In the genomic region with DNA sequence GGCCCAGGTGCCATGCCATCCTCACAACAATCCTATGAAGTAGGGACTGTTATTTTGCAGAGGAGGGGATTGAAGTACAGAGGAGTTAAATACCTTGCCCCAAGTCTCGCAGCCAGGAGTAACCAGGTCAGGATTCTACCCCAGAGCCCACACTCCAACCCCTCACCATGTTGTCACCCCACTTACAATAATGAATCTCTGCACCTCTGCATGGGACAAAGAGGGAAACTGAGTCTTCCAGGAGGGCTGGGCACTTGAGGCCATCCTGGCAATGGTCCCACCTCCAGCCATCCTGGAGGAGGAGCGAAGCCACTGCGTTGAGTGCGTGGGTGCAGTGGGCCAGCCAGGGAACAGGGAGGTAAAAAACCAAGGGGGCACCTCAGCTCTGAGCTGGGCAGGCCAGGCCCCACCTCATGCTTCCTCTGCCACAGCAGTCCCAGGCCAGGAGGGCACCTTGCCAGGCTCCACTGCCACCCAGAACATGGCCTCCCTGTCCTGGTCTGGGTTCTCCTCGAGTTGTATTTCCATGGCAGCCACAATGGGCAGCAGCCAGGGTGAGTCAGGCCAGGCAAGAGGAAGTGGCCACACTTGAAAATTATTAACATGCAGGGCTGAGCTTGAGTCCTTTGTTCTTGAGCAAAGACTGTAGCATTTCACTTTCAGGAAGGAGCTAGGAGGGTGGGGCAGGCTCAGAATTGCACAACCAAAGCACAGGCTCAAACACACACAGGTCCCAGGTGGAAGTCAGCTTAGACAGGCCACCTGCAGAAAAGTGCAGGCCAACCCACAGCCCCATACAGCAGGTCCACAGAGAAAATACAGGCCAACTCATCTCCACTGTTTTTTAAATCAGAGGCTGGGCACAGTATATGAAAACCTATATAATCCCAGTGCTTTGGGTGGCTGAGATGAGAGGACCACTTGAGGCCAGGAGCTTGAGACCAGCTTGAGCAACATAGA, we compare ENCODE assay signal across 8 cellular contexts. TPM values are rescaled to one million over a fixed set of nuclear protein-coding genes. Genes with fewer than 3 reads are reported as not detected.
DNase-seq lines count a peak whose midpoint lies in the region; ATAC-seq and TF ChIP-seq lines count a peak whose summit lies in the region.

No MANE protein-coding gene starts in this region.

- H4K20me1 ChIP-seq in DOHH2 (ENCODE audit: control insufficient read depth, insufficient read depth, low read depth, low read length): no peaks in the 10 kb centered on the region

- ATAC-seq in GM21528 (IDR thresholded peaks at IDR 0.05; ENCODE audit: low FRiP score, unreplicated experiment) (peak; percentile 56), RWPE2 (ENCODE audit: low read depth) (peak; percentile 79), natural killer cell (peak; percentile 18 to 81 (median 58))

- peaks cover 0 to 4% of the 10 kb centered on the region in 2 donors for H3K27me3 Mint-ChIP-seq in natural killer cell (ENCODE audit: low read depth in 2 of 2)

- H3K4me3 ChIP-seq in DOHH2 (ENCODE audit: low read length): peak overlapping the region; percentile 9; the same call in 1 of the 2 replicates
- no peak overlapping the region for H3K4me3 ChIP-seq in RWPE2 (ENCODE audit: severe bottlenecking)
- no peak overlapping the region for H3K4me3 ChIP-seq in esophagus (ENCODE audit: low read depth in 1 of 2, low read length in 2 of 2)

- TF ChIP-seq RAD21 in Ishikawa (IDR thresholded peaks at IDR 0.05; ENCODE audit: low read depth): peak; percentile 34; the same call in 1 of the 2 replicates

- TF ChIP-seq CTCF in DOHH2 (IDR thresholded peaks at IDR 0.05; ENCODE audit: low read depth, low read length, poor library complexity, severe bottlenecking) (no peak), RWPE2 (IDR thresholded peaks at IDR 0.05; ENCODE audit: poor library complexity, severe bottlenecking) (no peak), natural killer cell (IDR thresholded peaks at IDR 0.05) (no peak)

- H3K9me3 ChIP-seq in DOHH2 (ENCODE audit: control insufficient read depth, insufficient read depth, low read length) (no peaks in the 10 kb centered on the region), RWPE2 (ENCODE audit: severe bottlenecking) (no peaks in the 10 kb centered on the region), esophagus (ENCODE audit: control insufficient read depth in 2 of 2, insufficient read depth in 1 of 2, low read depth in 1 of 2, low read length in 1 of 2) (no peaks in the 10 kb centered on the region)

- H3K27ac Mint-ChIP-seq in natural killer cell: no peak overlapping the region

- DNase-seq in RWPE2 (ENCODE audit: low spot score) (peak; percentile 84), natural killer cell (no peak), NCI-H82 (lab: John Stamatoyannopoulos, UW) (no peak)
- DNase-seq in activated naive CD4-positive, alpha-beta T cell (lab: John Stamatoyannopoulos, UW): no peak

- WGBS in esophagus, 2 donors: 39 to 49% methylated on average over 5 of the region's 5 CpGs

- H3K4me1 ChIP-seq in DOHH2 (ENCODE audit: control insufficient read depth, low read length) (peaks cover 19% of the 10 kb centered on the region), RWPE2 (ENCODE audit: insufficient read depth, poor library complexity, severe bottlenecking) (peaks cover 62% of the 10 kb centered on the region), esophagus (ENCODE audit: control insufficient read depth in 2 of 2, insufficient read depth in 2 of 2, low read length in 1 of 2) (peaks cover 21 to 56% of the 10 kb centered on the region in 2 donors)

- H3K36me3 Mint-ChIP-seq in natural killer cell: no peaks in the 10 kb centered on the region

- H3K9me2 ChIP-seq in DOHH2 (replicated peaks; ENCODE audit: control insufficient read depth, low read length): no peaks in the 10 kb centered on the region

- no peaks in the 10 kb centered on the region for H3K9me3 Mint-ChIP-seq in natural killer cell

- peaks cover 15 to 21% of the 10 kb centered on the region in 2 donors for H3K4me1 Mint-ChIP-seq in natural killer cell

- H3K4me2 ChIP-seq in DOHH2 (ENCODE audit: low read length): peak overlapping the region; percentile 50

- H3K36me3 ChIP-seq in DOHH2 (ENCODE audit: control insufficient read depth, low read length) (no peaks in the 10 kb centered on the region), RWPE2 (ENCODE audit: low read depth) (peaks cover 4% of the 10 kb centered on the region; the same call in 1 of the 2 replicates), esophagus (ENCODE audit: control insufficient read depth in 2 of 2, insufficient read depth in 2 of 2, low read length in 1 of 2) (no peaks in the 10 kb centered on the region)

- H3K27ac ChIP-seq in DOHH2 (ENCODE audit: low read depth, low read length) (no peak overlapping the region), RWPE2 (ENCODE audit: poor library complexity, severe bottlenecking) (peak overlapping the region; percentile 89), esophagus (ENCODE audit: low read depth in 2 of 2, low read length in 1 of 2) (peak overlapping the region; percentile 92 to 98)

- peak; percentile 98 for TF ChIP-seq EP300 in Ishikawa (IDR thresholded peaks at IDR 0.05; ENCODE audit: borderline replicate concordance)

- H3K27me3 ChIP-seq in DOHH2 (ENCODE audit: control insufficient read depth, low read length) (peaks cover 6% of the 10 kb centered on the region; the same call in 1 of the 2 replicates), RWPE2 (ENCODE audit: insufficient read depth, poor library complexity, severe bottlenecking) (no peaks in the 10 kb centered on the region), esophagus (ENCODE audit: control insufficient read depth in 1 of 2, insufficient read depth in 2 of 2, low read length in 2 of 2) (no peaks in the 10 kb centered on the region)

- intact Hi-C loops in natural killer cell (cut with micrococcal nuclease): no loop called here

- no peaks in the 10 kb centered on the region for H3K79me2 ChIP-seq in DOHH2 (ENCODE audit: control insufficient read depth, low read length)

- H3F3A ChIP-seq in DOHH2 (ENCODE audit: control insufficient read depth, insufficient read depth): no peaks in the 10 kb centered on the region

- no peak overlapping the region for H3K4me3 Mint-ChIP-seq in natural killer cell

TF ChIP-seq in Ishikawa, 13 proteins besides CTCF, POLR2A, EP300 and RAD21:
- peak; percentile 100 for TF ChIP-seq CEBPB (IDR thresholded peaks at IDR 0.05)
- TF ChIP-seq, protein P1, sequence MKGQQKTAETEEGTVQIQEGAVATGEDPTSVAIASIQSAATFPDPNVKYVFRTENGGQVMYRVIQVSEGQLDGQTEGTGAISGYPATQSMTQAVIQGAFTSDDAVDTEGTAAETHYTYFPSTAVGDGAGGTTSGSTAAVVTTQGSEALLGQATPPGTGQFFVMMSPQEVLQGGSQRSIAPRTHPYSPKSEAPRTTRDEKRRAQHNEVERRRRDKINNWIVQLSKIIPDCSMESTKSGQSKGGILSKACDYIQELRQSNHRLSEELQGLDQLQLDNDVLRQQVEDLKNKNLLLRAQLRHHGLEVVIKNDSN (IDR thresholded peaks at IDR 0.05): peak; percentile 40; the same call in 1 of the 2 replicates
- peak; percentile 87 for TF ChIP-seq YY1 (IDR thresholded peaks at IDR 0.05; ENCODE audit: low read depth)
- TF ChIP-seq TEAD4 (IDR thresholded peaks at IDR 0.05): peak; percentile 78
- TF ChIP-seq FOXM1 (IDR thresholded peaks at IDR 0.05; ENCODE audit: borderline replicate concordance, low read depth): peak; percentile 93
- no peak for TF ChIP-seq CREB1 (IDR thresholded peaks at IDR 0.05; ENCODE audit: low read depth)
- peak; percentile 85 for TF ChIP-seq EGR1 (IDR thresholded peaks at IDR 0.05)
- no peak for TF ChIP-seq REST (IDR thresholded peaks at IDR 0.05; ENCODE audit: low read depth)
- peak; percentile 99 for TF ChIP-seq TCF12 (IDR thresholded peaks at IDR 0.05; ENCODE audit: low read depth)
- TF ChIP-seq MAX (IDR thresholded peaks at IDR 0.05): peak; percentile 87
- TF ChIP-seq TAF1 (IDR thresholded peaks at IDR 0.05; ENCODE audit: low read depth): peak; percentile 14; the same call in 1 of the 2 replicates
- peak; percentile 89 for TF ChIP-seq NFIC (IDR thresholded peaks at IDR 0.05)
- TF ChIP-seq ZBTB7A (IDR thresholded peaks at IDR 0.05; ENCODE audit: low read depth): no peak

RNA-seq across cellular contexts. Expression of gene CUEDC1, which starts 52.1 kb away (rescaled TPM):
- polyA plus RNA-seq in esophagus: 10 to 100 TPM; 19.9 to 31.1 TPM
- total RNA-seq in natural killer cell: 1 to 10 TPM; 1.5 to 3.7 (median 2.6) TPM

RNA-seq across cellular contexts. Expression of gene MRPS23, which starts 53.2 kb away (rescaled TPM):
- polyA plus RNA-seq in esophagus: 10 to 100 TPM in 1 of 2 donors, 1 to 10 TPM in 1; 6.5 to 29.2 TPM
- 10 to 100 TPM; 12.8 to 17.3 (median 17.2) TPM for total RNA-seq in natural killer cell
